Comparison of ENCODE assay signal across 1 cellular context in the genomic region with DNA sequence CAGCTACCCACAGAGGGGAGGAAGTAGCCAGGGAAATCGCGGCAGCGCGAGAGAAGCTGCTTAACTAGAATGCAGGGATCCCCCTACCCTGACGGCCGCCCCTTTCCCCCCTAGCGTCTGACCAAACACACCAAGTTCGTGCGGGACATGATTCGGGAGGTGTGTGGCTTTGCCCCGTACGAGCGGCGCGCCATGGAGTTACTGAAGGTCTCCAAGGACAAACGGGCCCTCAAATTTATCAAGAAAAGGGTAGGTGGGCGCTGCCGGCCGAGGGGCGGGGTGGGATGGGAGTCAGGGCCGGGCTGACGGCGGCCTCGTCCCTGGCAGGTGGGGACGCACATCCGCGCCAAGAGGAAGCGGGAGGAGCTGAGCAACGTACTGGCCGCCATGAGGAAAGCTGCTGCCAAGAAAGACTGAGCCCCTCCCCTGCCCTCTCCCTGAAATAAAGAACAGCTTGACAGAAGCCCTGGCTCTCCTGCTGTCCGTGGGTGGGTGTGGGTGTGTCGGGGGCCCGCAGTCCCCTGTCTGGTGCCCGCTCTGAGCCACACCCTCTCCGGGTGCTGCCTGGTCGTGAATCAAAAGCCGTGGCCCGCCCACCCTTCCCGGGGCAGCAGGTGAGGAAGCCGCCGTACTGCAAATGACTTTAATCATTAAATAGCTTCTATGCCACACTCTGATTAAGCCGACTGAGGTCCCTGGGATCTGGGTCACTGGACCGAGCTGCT.
TF ChIP-seq lines count a peak whose summit lies in the region.

No MANE protein-coding gene starts in this region.

TF ChIP-seq in neural cell, 6 proteins besides CTCF, POLR2A, EP300 and RAD21 (continued from another document):
- no peak for TF ChIP-seq REST (IDR thresholded peaks at IDR 0.05; ENCODE audit: borderline replicate concordance)
- TF ChIP-seq POLR2AphosphoS5 (IDR thresholded peaks at IDR 0.05): no peak
- TF ChIP-seq EZH2 (IDR thresholded peaks at IDR 0.05; ENCODE audit: borderline replicate concordance, insufficient read depth, low read length, poor library complexity, severe bottlenecking): no peak
- TF ChIP-seq MXI1 (conservative IDR thresholded peaks at IDR 0.05; ENCODE audit: poor library complexity, severe bottlenecking): no peak
- TF ChIP-seq TAF1 (IDR thresholded peaks at IDR 0.05; ENCODE audit: low read depth): no peak
